ENCODE assay signal across 1 cellular context in genomic region chr6:132004668-132005067, GRCh38.
TF ChIP-seq lines count a peak whose summit lies in the region.

No MANE protein-coding gene starts in this region.

TF ChIP-seq in H1, 55 proteins besides CTCF, POLR2A, EP300 and RAD21:
- TF ChIP-seq TCF12 (IDR thresholded peaks at IDR 0.05; ENCODE audit: low read depth, low read length) (no peak), JUN (IDR thresholded peaks at IDR 0.05; ENCODE audit: low read depth, low read length) (no peak), SIRT6 (IDR thresholded peaks at IDR 0.05; ENCODE audit: low read length) (no peak), E2F6 (IDR thresholded peaks at IDR 0.05) (no peak), RNF2 (IDR thresholded peaks at IDR 0.05; ENCODE audit: borderline replicate concordance, low read depth, low read length, missing control alignments, poor library complexity, severe bottlenecking) (no peak), MAFK (IDR thresholded peaks at IDR 0.05; ENCODE audit: low read depth, low read length) (no peak), POU5F1 (IDR thresholded peaks at IDR 0.05; ENCODE audit: low read depth, low read length) (no peak), RBBP5 (IDR thresholded peaks at IDR 0.05; ENCODE audit: borderline replicate concordance, low read depth, low read length) (no peak), JUND (IDR thresholded peaks at IDR 0.05; ENCODE audit: low read length) (no peak)
